Comparison of ENCODE assay signal across 19 cellular contexts in the genomic region with DNA sequence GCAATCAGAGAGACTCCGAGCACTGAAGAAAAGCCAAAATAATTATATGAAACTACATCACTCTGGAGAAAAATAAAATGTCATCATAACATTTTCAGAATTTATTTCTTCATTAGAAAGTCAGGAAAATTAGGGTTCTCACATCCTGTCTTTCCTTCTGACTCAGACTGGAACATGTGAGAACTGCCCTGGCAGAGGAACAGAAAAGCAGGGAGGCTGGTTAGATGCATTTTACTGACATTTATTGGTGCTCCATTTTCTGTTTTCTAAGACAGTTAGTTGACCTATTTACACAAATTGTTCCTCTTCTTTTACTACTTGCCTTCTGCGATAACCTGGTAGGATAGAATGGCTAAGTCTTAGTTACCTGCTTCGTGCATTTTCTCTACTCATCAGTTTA. TPM values are rescaled to one million over a fixed set of nuclear protein-coding genes. Genes with fewer than 3 reads are reported as not detected.
A peak's percentile ranks its signal among the peaks of the same experiment; 100 is the strongest.
DNase-seq lines count a peak whose midpoint lies in the region; ATAC-seq and TF ChIP-seq lines count a peak whose summit lies in the region.
"Had no signal": no experiment of that assay in that cellular context is flagged by ENCODE, and none has a peak within 500 bp of the region (broad histone marks: within the 10 kb centered on the region; RNA-seq: fewer than 3 reads in every experiment).

No MANE protein-coding gene starts in this region.

- DNase-seq in mammary epithelial cell: no peak
- DNase-seq in breast epithelium (ENCODE audit: low spot score in 2 of 2): no peak
- DNase-seq in epithelial cell of prostate (ENCODE audit: low read depth, low spot score): no peak
- DNase-seq in psoas muscle: no peak
- DNase-seq in DMS153 (lab: John Stamatoyannopoulos, UW): no peak
- no peak for DNase-seq in SKM-1 (lab: John Stamatoyannopoulos, UW; ENCODE audit: unreplicated experiment)
- DNase-seq: HCEC 1CT, MV-4-11, NCI-H1105, NCI-H1436 treated with DMSO at 0.1 percent for 48 hours, NCI-H187 treated with DMSO at 0.1 percent for 48 hours, NCI-H446, NCI-H524 treated with DMSO at 0.1 percent for 48 hours, NCI-H774, SJCRH30 had no signal

- 48% methylated on average over 3 of the region's 3 CpGs for WGBS in mammary epithelial cell (ENCODE audit: low coverage, missing lambda C conversion rate)
- 91 to 95% (median 93%) methylated on average over 3 of the region's 3 CpGs for WGBS in psoas muscle, 3 donors

- no peaks in the 10 kb centered on the region for H4K20me1 ChIP-seq in mammary epithelial cell (ENCODE audit: insufficient read depth, low read length)

- H3K79me2 ChIP-seq in mammary epithelial cell (ENCODE audit: insufficient read depth, low read length): no peaks in the 10 kb centered on the region

- no peak overlapping the region for H3K4me3 ChIP-seq in mammary epithelial cell (replicated peaks in 1 of 3; ENCODE audit: insufficient read depth in 1 of 3, low read depth in 2 of 3, low read length in 3 of 3)
- no peak overlapping the region for H3K4me3 ChIP-seq in breast epithelium
- H3K4me3 ChIP-seq in psoas muscle: no peak overlapping the region
- H3K4me3 ChIP-seq: GM12878, K562, SJCRH30 had no signal

- TF ChIP-seq CTCF in mammary epithelial cell (conservative IDR thresholded peaks at IDR 0.05 in 1 of 2, IDR thresholded peaks at IDR 0.05 in 1 of 2; ENCODE audit: extremely low read depth in 1 of 2, insufficient read depth in 1 of 2, low read depth in 1 of 2, low read length in 2 of 2) (no peak), breast epithelium (IDR thresholded peaks at IDR 0.05) (no peak), psoas muscle (IDR thresholded peaks at IDR 0.05) (no peak)

- BruUV-seq in mammary epithelial cell (replicated peaks; lab: Mats Ljungman, UMichigan): no TSS peak

- H3K9ac ChIP-seq in mammary epithelial cell (ENCODE audit: insufficient read depth, low read length): no peak overlapping the region

- dilution Hi-C loops in mammary epithelial cell (cut with HindIII; ENCODE audit: low sequenced_read_pairs): loop anchor here (25.0 kb wide), 1 partner anchor 336 kb away; no protein-coding TSS in a partner anchor

- ATAC-seq in psoas muscle (no peak), GM18498 (IDR thresholded peaks at IDR 0.05; ENCODE audit: unreplicated experiment) (no peak)
- ATAC-seq: GM12878, K562 had no signal

- H3K4me2 ChIP-seq in mammary epithelial cell (ENCODE audit: insufficient read depth, low read depth, low read length): peak overlapping the region; percentile 22

- CTCF ChIA-PET in mammary epithelial cell (lab: Charles Lee; ENCODE audit: low non-redundant PET): no interaction called here

- H3K9me3 ChIP-seq in mammary epithelial cell (replicated peaks; ENCODE audit: insufficient read depth, low read length): no peaks in the 10 kb centered on the region
- H3K9me3 ChIP-seq in breast epithelium: no peaks in the 10 kb centered on the region
- H3K9me3 ChIP-seq in psoas muscle: no peaks in the 10 kb centered on the region
- H3K9me3 ChIP-seq: SJCRH30 had no signal

- peaks cover 25% of the 10 kb centered on the region for H3K4me1 ChIP-seq in mammary epithelial cell (ENCODE audit: insufficient read depth, low read length)
- no peaks in the 10 kb centered on the region for H3K4me1 ChIP-seq in breast epithelium
- H3K4me1 ChIP-seq in psoas muscle: peaks cover 18% of the 10 kb centered on the region
- H3K4me1 ChIP-seq: SJCRH30 had no signal

- intact Hi-C loops in mammary epithelial cell (cut with micrococcal nuclease) (loop anchor here (5.0 kb wide), 1 partner anchor 99 kb away; no protein-coding TSS in a partner anchor), breast epithelium (cut with DNase I; ENCODE audit: low total_unique reads) (no loop called here), psoas muscle (cut with DNase I) (loop anchor here in 1 of 2 donors (10.0 kb wide), 1 partner anchor 127 kb away; no protein-coding TSS in a partner anchor)

- no peak for TF ChIP-seq POLR2A in breast epithelium (IDR thresholded peaks at IDR 0.05)

- H3K27me3 ChIP-seq in mammary epithelial cell (ENCODE audit: insufficient read depth, low read length) (no peaks in the 10 kb centered on the region), breast epithelium (no peaks in the 10 kb centered on the region), psoas muscle (ENCODE audit: insufficient read depth in 3 of 3, low read length in 2 of 3) (no peaks in the 10 kb centered on the region)
- H3K27me3 ChIP-seq: SJCRH30 had no signal

- H2AFZ ChIP-seq in mammary epithelial cell (ENCODE audit: low read depth, low read length): peak overlapping the region; percentile 64

- no peaks in the 10 kb centered on the region for H3K36me3 ChIP-seq in mammary epithelial cell (ENCODE audit: insufficient read depth, low read length)
- H3K36me3 ChIP-seq in breast epithelium: no peaks in the 10 kb centered on the region
- H3K36me3 ChIP-seq in psoas muscle (ENCODE audit: insufficient read depth in 1 of 2, low read depth in 1 of 2): no peaks in the 10 kb centered on the region
- H3K36me3 ChIP-seq: SJCRH30 had no signal

- H3K27ac ChIP-seq in mammary epithelial cell (ENCODE audit: insufficient read depth, low read depth, low read length): no peak overlapping the region
- H3K27ac ChIP-seq in breast epithelium: peak overlapping the region in 1 of 2 donors; percentile 8
- H3K27ac ChIP-seq in epithelial cell of prostate: peak overlapping the region; percentile 2
- peak overlapping the region; percentile 59 for H3K27ac ChIP-seq in psoas muscle
- H3K27ac ChIP-seq: 22Rv1, SJCRH30 had no signal

- in situ Hi-C loops in mammary epithelial cell (cut with MboI; ENCODE audit: low sequenced_read_pairs in 2 of 2): loop anchor here in 1 of 2 donors (25.0 kb wide), 1 partner anchor 314 kb away; no protein-coding TSS in a partner anchor

RNA-seq across cellular contexts. Expression of a gene that starts 58.6 kb away (rescaled TPM):
- total RNA-seq in mammary epithelial cell (10 to 100 TPM; 12.9 to 23.7 TPM), breast epithelium (10 to 100 TPM; 10.2 to 93.2 (median 57.4) TPM), psoas muscle (100 to 1,000 TPM in 2 of 4 donors, 10 to 100 TPM in 2; 44.8 to 170 (median 102) TPM)
- polyA plus RNA-seq in mammary epithelial cell (5.0 TPM), psoas muscle (100 to 1,000 TPM in 1 of 3 donors, 10 to 100 TPM in 2; 11.6 to 138 (median 51.6) TPM)
- 9.9 TPM for polyA minus RNA-seq in mammary epithelial cell
